In genomic region chr6:132843316-132844040, GRCh38 we compare ENCODE assay signal across 1 cellular context.
A peak's percentile ranks its signal among the peaks of the same experiment; 100 is the strongest.
TF ChIP-seq lines count a peak whose summit lies in the region.

No MANE protein-coding gene starts in this region.

TF ChIP-seq in HepG2, 621 proteins besides CTCF, POLR2A, EP300 and RAD21 (continued from another document and continues in another):
- no peak for TF ChIP-seq GRHL1 (CRISPR knock-in tag; conservative IDR thresholded peaks at IDR 0.05)
- no peak for TF ChIP-seq MED13 (CRISPR knock-in tag; IDR thresholded peaks at IDR 0.05)
- peak; percentile 77; the same call in 1 of the 2 replicates for TF ChIP-seq HMG20A (CRISPR knock-in tag; IDR thresholded peaks at IDR 0.05; ENCODE audit: borderline replicate concordance)
- TF ChIP-seq ZNF777 (CRISPR knock-in tag; IDR thresholded peaks at IDR 0.05), result no peak
- no peak for TF ChIP-seq TMF1 (CRISPR knock-in tag; IDR thresholded peaks at IDR 0.05; ENCODE audit: low read depth)
- no peak for TF ChIP-seq SP2 (CRISPR knock-in tag; IDR thresholded peaks at IDR 0.05)
- TF ChIP-seq ZNF256 (CRISPR knock-in tag; conservative IDR thresholded peaks at IDR 0.05), result no peak
- TF ChIP-seq PRDM4 (CRISPR knock-in tag; IDR thresholded peaks at IDR 0.05; ENCODE audit: borderline replicate concordance), result no peak
- TF ChIP-seq PCBP1 (IDR thresholded peaks at IDR 0.05; ENCODE audit: borderline replicate concordance, low read depth, low read length), result no peak
- TF ChIP-seq ATRX (CRISPR knock-in tag; IDR thresholded peaks at IDR 0.05; ENCODE audit: borderline replicate concordance), result no peak
- TF ChIP-seq ZNF670 (CRISPR knock-in tag; IDR thresholded peaks at IDR 0.05; ENCODE audit: borderline replicate concordance), result no peak
- no peak for TF ChIP-seq THAP7 (CRISPR knock-in tag; IDR thresholded peaks at IDR 0.05)
- no peak for TF ChIP-seq DZIP1 (CRISPR knock-in tag; IDR thresholded peaks at IDR 0.05)
- TF ChIP-seq ZNF660 (CRISPR knock-in tag; IDR thresholded peaks at IDR 0.05; ENCODE audit: borderline replicate concordance, low read depth), result no peak
- TF ChIP-seq WIZ (CRISPR knock-in tag; IDR thresholded peaks at IDR 0.05), result no peak
- TF ChIP-seq TBP (CRISPR knock-in tag; IDR thresholded peaks at IDR 0.05), result no peak
- TF ChIP-seq ZNF639 (CRISPR knock-in tag; conservative IDR thresholded peaks at IDR 0.05), result no peak
- no peak for TF ChIP-seq ZNF207 (IDR thresholded peaks at IDR 0.05; ENCODE audit: borderline replicate concordance)
- TF ChIP-seq TRIM22 (IDR thresholded peaks at IDR 0.05), result no peak
- no peak for TF ChIP-seq IRX3 (CRISPR knock-in tag; IDR thresholded peaks at IDR 0.05; ENCODE audit: borderline replicate concordance, low read depth)
- no peak for TF ChIP-seq ZNF691 (CRISPR knock-in tag; IDR thresholded peaks at IDR 0.05; ENCODE audit: borderline replicate concordance, low read depth)
- TF ChIP-seq ZNF549 (CRISPR knock-in tag; IDR thresholded peaks at IDR 0.05), result no peak
- TF ChIP-seq EED (CRISPR knock-in tag; IDR thresholded peaks at IDR 0.05), result no peak
- TF ChIP-seq ZHX2 (IDR thresholded peaks at IDR 0.05; ENCODE audit: low read depth), result no peak
- no peak for TF ChIP-seq ZHX2 (CRISPR knock-in tag; IDR thresholded peaks at IDR 0.05; ENCODE audit: borderline replicate concordance)
- no peak for TF ChIP-seq ZSCAN9 (CRISPR knock-in tag; IDR thresholded peaks at IDR 0.05; ENCODE audit: borderline replicate concordance)
- no peak for TF ChIP-seq TEF (CRISPR knock-in tag; IDR thresholded peaks at IDR 0.05)
- peak; percentile 95; the same call in 1 of the 2 replicates for TF ChIP-seq FOXK1 (CRISPR knock-in tag; IDR thresholded peaks at IDR 0.05; ENCODE audit: borderline replicate concordance, low read depth)
- TF ChIP-seq RNF2 (conservative IDR thresholded peaks at IDR 0.05; ENCODE audit: low read depth), result no peak
- TF ChIP-seq CBX2 (IDR thresholded peaks at IDR 0.05; ENCODE audit: low read depth, low read length), result no peak
- TF ChIP-seq CBX2 (CRISPR knock-in tag; IDR thresholded peaks at IDR 0.05; ENCODE audit: low read depth), result no peak
- no peak for TF ChIP-seq ZBTB44 (CRISPR knock-in tag; IDR thresholded peaks at IDR 0.05)
- TF ChIP-seq CREB1 (IDR thresholded peaks at IDR 0.05), result no peak
- TF ChIP-seq CREB1 (CRISPR knock-in tag; IDR thresholded peaks at IDR 0.05), result no peak
- no peak for TF ChIP-seq FOXP1 (IDR thresholded peaks at IDR 0.05)
- TF ChIP-seq FOXP1 (CRISPR knock-in tag; IDR thresholded peaks at IDR 0.05), result peak; percentile 55; the same call in 1 of the 2 replicates
- TF ChIP-seq SSRP1 (CRISPR knock-in tag; IDR thresholded peaks at IDR 0.05), result no peak
- TF ChIP-seq ZNF230 (CRISPR knock-in tag; IDR thresholded peaks at IDR 0.05), result no peak
- TF ChIP-seq GLI4 (CRISPR knock-in tag; IDR thresholded peaks at IDR 0.05; ENCODE audit: borderline replicate concordance), result no peak
- TF ChIP-seq KLF15 (CRISPR knock-in tag; IDR thresholded peaks at IDR 0.05; ENCODE audit: borderline replicate concordance), result no peak
